ENCODE assay signal across 9 cellular contexts in the genomic region with DNA sequence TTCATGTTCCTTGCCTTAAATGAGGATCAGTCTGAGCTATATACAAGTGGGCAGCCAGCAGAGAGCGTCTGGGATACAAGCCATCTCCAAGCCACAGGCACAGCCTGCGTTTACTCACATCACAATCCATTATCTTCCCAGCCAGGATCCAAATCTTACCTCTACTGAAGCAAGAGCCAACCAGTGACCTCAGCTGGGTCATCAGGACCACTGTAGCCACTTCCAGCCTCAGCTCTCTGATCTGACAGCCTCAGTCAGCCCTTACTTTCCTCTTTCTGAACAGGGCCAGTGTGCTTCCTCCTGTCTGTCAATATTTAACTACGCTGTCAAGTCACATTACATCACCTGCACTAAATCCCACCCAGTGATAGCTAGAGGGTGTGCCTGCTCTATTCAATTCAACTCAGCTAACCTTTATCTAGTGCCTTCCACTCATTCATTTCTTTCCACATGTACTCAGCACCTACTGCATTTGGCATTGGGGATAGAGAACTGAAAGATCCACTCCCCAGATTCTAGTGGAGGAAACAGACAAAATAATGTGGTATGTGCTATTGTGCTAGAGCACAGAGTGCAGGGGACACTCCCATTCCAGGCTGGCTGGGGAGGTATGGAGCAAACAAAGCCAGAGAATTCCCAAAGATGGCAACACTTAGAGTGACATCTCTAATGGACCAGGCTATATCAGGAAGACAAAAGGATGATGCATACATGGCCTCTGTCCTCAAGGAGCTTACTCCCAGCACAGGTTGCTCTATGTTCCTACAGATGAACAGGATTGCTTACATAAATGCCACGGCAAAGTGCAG.
A peak's percentile ranks its signal among the peaks of the same experiment; 100 is the strongest.
DNase-seq lines count a peak whose midpoint lies in the region; ATAC-seq and TF ChIP-seq lines count a peak whose summit lies in the region.
"Had no signal": no experiment of that assay in that cellular context is flagged by ENCODE, and none has a peak within 500 bp of the region (broad histone marks: within the 10 kb centered on the region; RNA-seq: fewer than 3 reads in every experiment).

No MANE protein-coding gene starts in this region.

- intact Hi-C loops in left cardiac atrium (cut with DNase I) (no loop called here), natural killer cell (cut with micrococcal nuclease) (no loop called here)

- peaks cover 3 to 8% of the 10 kb centered on the region in 2 donors for H3K9me3 Mint-ChIP-seq in natural killer cell

- POLR2A ChIA-PET in HEK293 (lab: Yijun Ruan, JAX) = no interaction called here

- CTCF ChIA-PET in HEK293 (lab: Yijun Ruan, JAX) = interaction anchor here (0.6 to 1.8 kb wide), 5 partner anchors 9 to 422 kb away, joined by 3 to 10 read pairs (median 5); no protein-coding TSS in a partner anchor

- no peak overlapping the region for H3K4me3 Mint-ChIP-seq in natural killer cell
- H3K4me3 Mint-ChIP-seq: activated naive CD8-positive, alpha-beta T cell had no signal

- no peaks in the 10 kb centered on the region for H3K27me3 Mint-ChIP-seq in natural killer cell (ENCODE audit: low read depth in 2 of 2)

- DNase-seq in ELF-1 (ENCODE audit: low read depth, low spot score) = peak; percentile 21
- peak; percentile 81 for DNase-seq in NCI-H2029 (lab: John Stamatoyannopoulos, UW)
- DNase-seq in left cardiac atrium = no peak
- no peak for DNase-seq in natural killer cell
- DNase-seq in DMS79 (lab: John Stamatoyannopoulos, UW) = no peak
- DNase-seq in foreskin fibroblast = no peak
- DNase-seq in foreskin melanocyte = no peak

- ATAC-seq in left cardiac atrium (peak; percentile 89), natural killer cell (no peak)

- H3K4me1 ChIP-seq in HEK293 (ENCODE audit: control insufficient read depth, insufficient read depth, low read length) = peaks cover 3% of the 10 kb centered on the region; the same call in 1 of the 2 replicates

- no peak overlapping the region for H3K27ac ChIP-seq in HEK293 (ENCODE audit: extremely low read depth, low read depth, low read length)

- TF ChIP-seq CTCF in HEK293 (tag by site-specific recombination; IDR thresholded peaks at IDR 0.05) = peak; percentile 53
- no peak for TF ChIP-seq CTCF in natural killer cell (IDR thresholded peaks at IDR 0.05)
- TF ChIP-seq CTCF in foreskin fibroblast (IDR thresholded peaks at IDR 0.05; ENCODE audit: low read depth, low read length) = no peak

- H3K36me3 ChIP-seq in HEK293 (ENCODE audit: control insufficient read depth in 2 of 2, insufficient read depth in 1 of 2, low read length in 2 of 2) = no peaks in the 10 kb centered on the region

- no peak overlapping the region for H3K4me3 ChIP-seq in HEK293 (ENCODE audit: low read depth, low read length)
- no peak overlapping the region for H3K4me3 ChIP-seq in foreskin fibroblast (ENCODE audit: low read depth in 1 of 2, low read length in 2 of 2)

- H3K9me3 ChIP-seq in HEK293 (ENCODE audit: control insufficient read depth, insufficient read depth, low read depth, low read length) = no peaks in the 10 kb centered on the region

- no peaks in the 10 kb centered on the region for H3K36me3 Mint-ChIP-seq in natural killer cell
- H3K36me3 Mint-ChIP-seq: activated naive CD8-positive, alpha-beta T cell had no signal

- no peaks in the 10 kb centered on the region for H3K4me1 Mint-ChIP-seq in natural killer cell

- no peak overlapping the region for H3K27ac Mint-ChIP-seq in natural killer cell
- H3K27ac Mint-ChIP-seq: activated naive CD8-positive, alpha-beta T cell had no signal

TF ChIP-seq in HEK293, 187 proteins besides CTCF, POLR2A, EP300 and RAD21:
- TF ChIP-seq ZNF777 (tag by site-specific recombination; IDR thresholded peaks at IDR 0.05; ENCODE audit: borderline replicate concordance) (no peak), ZNF654 (tag by site-specific recombination; IDR thresholded peaks at IDR 0.05; ENCODE audit: low read depth) (0 out of 2 replicates have a peak, but pooled peaks have one; percentile 2), ZNF660 (tag by site-specific recombination; IDR thresholded peaks at IDR 0.05) (0 out of 2 replicates have a peak, but pooled peaks have one; percentile 17), ZNF600 (tag by site-specific recombination; IDR thresholded peaks at IDR 0.05) (peak; percentile 36; the same call in 1 of the 2 replicates), ZBTB20 (tag by site-specific recombination; IDR thresholded peaks at IDR 0.05) (no peak), TRIM28 (IDR thresholded peaks at IDR 0.05; ENCODE audit: borderline replicate concordance, low read length) (peak; percentile 45; the same call in 1 of the 2 replicates), ZXDB (tag by site-specific recombination; IDR thresholded peaks at IDR 0.05) (no peak), ZNF529 (tag by site-specific recombination; IDR thresholded peaks at IDR 0.05; ENCODE audit: insufficient replicate concordance) (no peak), FEZF1 (tag by site-specific recombination; IDR thresholded peaks at IDR 0.05) (peak; percentile 46; the same call in 1 of the 2 replicates), ZNF416 (tag by site-specific recombination; IDR thresholded peaks at IDR 0.05) (no peak), ZBTB17 (tag by site-specific recombination; IDR thresholded peaks at IDR 0.05) (0 out of 2 replicates have a peak, but pooled peaks have one; percentile 53)
- TF ChIP-seq, protein P1, sequence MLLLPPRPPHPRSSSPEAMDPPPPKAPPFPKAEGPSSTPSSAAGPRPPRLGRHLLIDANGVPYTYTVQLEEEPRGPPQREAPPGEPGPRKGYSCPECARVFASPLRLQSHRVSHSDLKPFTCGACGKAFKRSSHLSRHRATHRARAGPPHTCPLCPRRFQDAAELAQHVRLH (tag by site-specific recombination; IDR thresholded peaks at IDR 0.05) = no peak
- TF ChIP-seq, protein P2, sequence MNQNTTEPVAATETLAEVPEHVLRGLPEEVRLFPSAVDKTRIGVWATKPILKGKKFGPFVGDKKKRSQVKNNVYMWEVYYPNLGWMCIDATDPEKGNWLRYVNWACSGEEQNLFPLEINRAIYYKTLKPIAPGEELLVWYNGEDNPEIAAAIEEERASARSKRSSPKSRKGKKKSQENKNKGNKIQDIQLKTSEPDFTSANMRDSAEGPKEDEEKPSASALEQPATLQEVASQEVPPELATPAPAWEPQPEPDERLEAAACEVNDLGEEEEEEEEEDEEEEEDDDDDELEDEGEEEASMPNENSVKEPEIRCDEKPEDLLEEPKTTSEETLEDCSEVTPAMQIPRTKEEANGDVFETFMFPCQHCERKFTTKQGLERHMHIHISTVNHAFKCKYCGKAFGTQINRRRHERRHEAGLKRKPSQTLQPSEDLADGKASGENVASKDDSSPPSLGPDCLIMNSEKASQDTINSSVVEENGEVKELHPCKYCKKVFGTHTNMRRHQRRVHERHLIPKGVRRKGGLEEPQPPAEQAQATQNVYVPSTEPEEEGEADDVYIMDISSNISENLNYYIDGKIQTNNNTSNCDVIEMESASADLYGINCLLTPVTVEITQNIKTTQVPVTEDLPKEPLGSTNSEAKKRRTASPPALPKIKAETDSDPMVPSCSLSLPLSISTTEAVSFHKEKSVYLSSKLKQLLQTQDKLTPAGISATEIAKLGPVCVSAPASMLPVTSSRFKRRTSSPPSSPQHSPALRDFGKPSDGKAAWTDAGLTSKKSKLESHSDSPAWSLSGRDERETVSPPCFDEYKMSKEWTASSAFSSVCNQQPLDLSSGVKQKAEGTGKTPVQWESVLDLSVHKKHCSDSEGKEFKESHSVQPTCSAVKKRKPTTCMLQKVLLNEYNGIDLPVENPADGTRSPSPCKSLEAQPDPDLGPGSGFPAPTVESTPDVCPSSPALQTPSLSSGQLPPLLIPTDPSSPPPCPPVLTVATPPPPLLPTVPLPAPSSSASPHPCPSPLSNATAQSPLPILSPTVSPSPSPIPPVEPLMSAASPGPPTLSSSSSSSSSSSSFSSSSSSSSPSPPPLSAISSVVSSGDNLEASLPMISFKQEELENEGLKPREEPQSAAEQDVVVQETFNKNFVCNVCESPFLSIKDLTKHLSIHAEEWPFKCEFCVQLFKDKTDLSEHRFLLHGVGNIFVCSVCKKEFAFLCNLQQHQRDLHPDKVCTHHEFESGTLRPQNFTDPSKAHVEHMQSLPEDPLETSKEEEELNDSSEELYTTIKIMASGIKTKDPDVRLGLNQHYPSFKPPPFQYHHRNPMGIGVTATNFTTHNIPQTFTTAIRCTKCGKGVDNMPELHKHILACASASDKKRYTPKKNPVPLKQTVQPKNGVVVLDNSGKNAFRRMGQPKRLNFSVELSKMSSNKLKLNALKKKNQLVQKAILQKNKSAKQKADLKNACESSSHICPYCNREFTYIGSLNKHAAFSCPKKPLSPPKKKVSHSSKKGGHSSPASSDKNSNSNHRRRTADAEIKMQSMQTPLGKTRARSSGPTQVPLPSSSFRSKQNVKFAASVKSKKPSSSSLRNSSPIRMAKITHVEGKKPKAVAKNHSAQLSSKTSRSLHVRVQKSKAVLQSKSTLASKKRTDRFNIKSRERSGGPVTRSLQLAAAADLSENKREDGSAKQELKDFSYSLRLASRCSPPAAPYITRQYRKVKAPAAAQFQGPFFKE (tag by site-specific recombination; IDR thresholded peaks at IDR 0.05; ENCODE audit: borderline replicate concordance) = no peak
- TF ChIP-seq, protein P3, sequence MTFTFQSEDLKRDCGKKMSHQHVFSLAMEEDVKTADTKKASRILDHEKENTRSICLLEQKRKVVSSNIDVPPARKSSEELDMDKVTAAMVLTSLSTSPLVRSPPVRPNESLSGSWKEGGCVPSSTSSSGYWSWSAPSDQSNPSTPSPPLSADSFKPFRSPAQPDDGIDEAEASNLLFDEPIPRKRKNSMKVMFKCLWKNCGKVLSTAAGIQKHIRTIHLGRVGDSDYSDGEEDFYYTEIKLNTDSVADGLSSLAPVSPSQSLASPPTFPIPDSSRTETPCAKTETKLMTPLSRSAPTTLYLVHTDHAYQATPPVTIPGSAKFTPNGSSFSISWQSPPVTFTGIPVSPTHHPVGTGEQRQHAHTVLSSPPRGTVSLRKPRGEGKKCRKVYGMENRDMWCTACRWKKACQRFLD (tag by site-specific recombination; IDR thresholded peaks at IDR 0.05) = no peak
- TF ChIP-seq, protein P4, sequence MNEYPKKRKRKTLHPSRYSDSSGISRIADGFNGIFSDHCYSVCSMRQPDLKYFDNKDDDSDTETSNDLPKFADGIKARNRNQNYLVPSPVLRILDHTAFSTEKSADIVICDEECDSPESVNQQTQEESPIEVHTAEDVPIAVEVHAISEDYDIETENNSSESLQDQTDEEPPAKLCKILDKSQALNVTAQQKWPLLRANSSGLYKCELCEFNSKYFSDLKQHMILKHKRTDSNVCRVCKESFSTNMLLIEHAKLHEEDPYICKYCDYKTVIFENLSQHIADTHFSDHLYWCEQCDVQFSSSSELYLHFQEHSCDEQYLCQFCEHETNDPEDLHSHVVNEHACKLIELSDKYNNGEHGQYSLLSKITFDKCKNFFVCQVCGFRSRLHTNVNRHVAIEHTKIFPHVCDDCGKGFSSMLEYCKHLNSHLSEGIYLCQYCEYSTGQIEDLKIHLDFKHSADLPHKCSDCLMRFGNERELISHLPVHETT (tag by site-specific recombination; IDR thresholded peaks at IDR 0.05) = no peak
TF ChIP-seq in HEK293: peak in this region for 6.

Comparison
In these comparisons a context has a peak if more than half of its experiments do, and no peak if none do; other contexts are left out.
1. DNase-seq: peak in ELF-1 (single experiment) and NCI-H2029 (single experiment); none in left cardiac atrium (single experiment), natural killer cell (single experiment), DMS79 (single experiment), foreskin fibroblast (0 of 2) and foreskin melanocyte (single experiment).
2. ATAC-seq: peak in left cardiac atrium (2 of 2); none in natural killer cell (0 of 3).